In genomic region chr12:26762185-26762584, GRCh38 we compare ENCODE assay signal across 30 cellular contexts.
"Had no signal": no experiment of that assay in that cellular context is flagged by ENCODE, and none has a peak within 500 bp of the region (broad histone marks: within the 10 kb centered on the region; RNA-seq: fewer than 3 reads in every experiment).

No MANE protein-coding gene starts in this region.

- H3K36me3 ChIP-seq: ovary, stomach, thoracic aorta, thyroid gland, tibial nerve, upper lobe of left lung, vagina had no signal

- H3K27ac ChIP-seq: neural progenitor cell, ovary, parathyroid adenoma, psoas muscle, skin epidermis, spleen, stomach, thoracic aorta, thyroid gland, tibial nerve, upper lobe of left lung, vagina had no signal

- H3K27ac Mint-ChIP-seq: nephron; neural progenitor cell; progenitor cell of endocrine pancreas; stimulated activated memory B cell treated with anti-CD40 and anti-IgM and Interleukin-4, amounts not matched to agents 10 μg/mL and 1 μg/mL and 100 μg/mL, for 72 hours; stimulated activated naive CD8-positive, alpha-beta T cell treated with anti-CD3 and anti-CD28 coated beads, Interleukin-15, Interleukin-2, amounts not matched to agents 100 ng/mL and 50 ng/mL, for 24 hours had no signal

- FAIRE-seq: urothelium cell line had no signal

- H3K9ac ChIP-seq: neural progenitor cell, parathyroid adenoma had no signal

- DNase-seq: natural killer cell; occipital lobe; ovary; posterior cingulate gyrus; psoas muscle; right cardiac atrium; spleen; stimulated activated CD4-positive, alpha-beta T cell treated with anti-CD3 and anti-CD28 coated beads, Interleukin-12 subunit alpha, Interleukin-12 subunit beta, amount 100 ng/mL, for 4 hours; stimulated activated CD4-positive, alpha-beta T cell treated with anti-CD3 and anti-CD28 coated beads, Interleukin-1b, Interleukin-23, amount 100 ng/mL, for 48 hours; stimulated activated CD4-positive, alpha-beta T cell treated with anti-CD3 and anti-CD28 coated beads, Interleukin-4, amount 100 ng/mL, for 1 hour; stimulated activated CD4-positive, alpha-beta T cell treated with anti-CD3 and anti-CD28 coated beads, Interleukin-4, amount 100 ng/mL, for 4 hours; stimulated activated CD8-positive, alpha-beta memory T cell treated with anti-CD3 and anti-CD28 coated beads, Interleukin-4, amount 100 ng/mL, for 48 hours; stimulated activated naive CD4-positive, alpha-beta T cell treated with Interleukin-2 at 50 U/mL for 16 hours; stomach; thyroid gland; trophoblast cell; upper lobe of left lung had no signal

- H3K36me3 Mint-ChIP-seq: neural progenitor cell had no signal

- H3K4me3 Mint-ChIP-seq: natural killer cell; nephron; neural progenitor cell; stimulated activated memory B cell treated with anti-CD40 and anti-IgM and Interleukin-4, amounts not matched to agents 10 μg/mL and 1 μg/mL and 100 μg/mL, for 72 hours; stimulated activated naive CD8-positive, alpha-beta T cell treated with anti-CD3 and anti-CD28 coated beads, Interleukin-15, Interleukin-2, amounts not matched to agents 100 ng/mL and 50 ng/mL, for 24 hours had no signal

- H3K27me3 Mint-ChIP-seq: progenitor cell of endocrine pancreas; stimulated activated memory B cell treated with anti-CD40 and anti-IgM and Interleukin-4, amounts not matched to agents 10 μg/mL and 1 μg/mL and 100 μg/mL, for 72 hours; stimulated activated naive CD8-positive, alpha-beta T cell treated with anti-CD3 and anti-CD28 coated beads, Interleukin-15, Interleukin-2, amounts not matched to agents 100 ng/mL and 50 ng/mL, for 24 hours had no signal

- H3K4me1 Mint-ChIP-seq: nephron, neural progenitor cell had no signal

- H3K9me3 ChIP-seq: ovary, thyroid gland had no signal

- ATAC-seq: natural killer cell; psoas muscle; right cardiac atrium; sciatic nerve; stimulated activated memory B cell treated with anti-CD40 and anti-IgM and Interleukin-4, amounts not matched to agents 10 μg/mL and 1 μg/mL and 100 μg/mL, for 72 hours had no signal

- H3K4me1 ChIP-seq: neural progenitor cell, parathyroid adenoma, spleen, thyroid gland, tibial nerve, upper lobe of left lung, vagina had no signal

- H3K4me3 ChIP-seq: neural progenitor cell, ovary, psoas muscle, skin epidermis, smooth muscle cell, spleen, stomach, thoracic aorta, thyroid gland, tibial nerve, upper lobe of left lung, vagina had no signal

- H3K4me2 ChIP-seq: neural progenitor cell, smooth muscle cell had no signal

- H3K27me3 ChIP-seq: neural progenitor cell, ovary, spleen, stomach, thyroid gland, tibial nerve, upper lobe of left lung, vagina had no signal

- H2AFZ ChIP-seq: neural progenitor cell, parathyroid adenoma had no signal
